8 cellular contexts compared by ENCODE assay signal in genomic region chr15:22979069-22979698, GRCh38. TPM values are rescaled to one million over a fixed set of nuclear protein-coding genes. Genes with fewer than 3 reads are reported as not detected.
DNase-seq lines count a peak whose midpoint lies in the region; ATAC-seq and TF ChIP-seq lines count a peak whose summit lies in the region.

No MANE protein-coding gene starts in this region.

- no peaks in the 10 kb centered on the region for H3K36me3 Mint-ChIP-seq in activated CD8-positive, alpha-beta memory T cell treated with anti-CD3 and anti-CD28 coated beads, Interleukin-2, amount 10 ng/mL, durations not matched to agents 7 days and 5 days
- peaks cover 0 to 4% (median 0%) of the 10 kb centered on the region in 5 donors for H3K36me3 Mint-ChIP-seq in naive thymus-derived CD4-positive, alpha-beta T cell

- H3K4me3 ChIP-seq in HCT116 (replicated peaks in 1 of 2; ENCODE audit: low read depth in 1 of 2, low read length in 2 of 2) (peak overlapping the region; percentile 91 to 95), esophagus squamous epithelium (peak overlapping the region; percentile 73 to 95 (median 88)), upper lobe of right lung (peak overlapping the region; percentile 89)
- peak overlapping the region; percentile 54 for H3K4me3 ChIP-seq in naive thymus-derived CD4-positive, alpha-beta T cell (ENCODE audit: low read length)

- POLR2A ChIA-PET in HCT116 (lab: Charles Lee), result no interaction called here
- POLR2A ChIA-PET in naive thymus-derived CD4-positive, alpha-beta T cell (lab: Charles Lee), result no interaction called here

- TF ChIP-seq CTCF in HCT116 (IDR thresholded peaks at IDR 0.05 in 2 of 3, conservative IDR thresholded peaks at IDR 0.05 in 1 of 3; ENCODE audit: borderline replicate concordance in 1 of 3, insufficient read depth in 1 of 3, low read depth in 2 of 3, low read length in 2 of 3) (no peak), esophagus squamous epithelium (IDR thresholded peaks at IDR 0.05) (no peak), upper lobe of right lung (IDR thresholded peaks at IDR 0.05) (no peak)

- H3K27ac ChIP-seq in HCT116 (ENCODE audit: low read depth, low read length) (peak overlapping the region; percentile 93), esophagus squamous epithelium (peak overlapping the region; percentile 86 to 97 (median 94)), upper lobe of right lung (peak overlapping the region; percentile 84)
- H3K27ac ChIP-seq in naive thymus-derived CD4-positive, alpha-beta T cell (ENCODE audit: low read depth, low read length), result no peak overlapping the region

- WGBS in esophagus squamous epithelium, 2 donors, result 1 to 2% methylated on average over 28 to 47 of the region's 54 CpGs

- H3K79me2 ChIP-seq in HCT116 (ENCODE audit: insufficient read depth, low read length), result peaks cover 57% of the 10 kb centered on the region

- intact Hi-C loops in HCT116 (cut with micrococcal nuclease), result no loop called here
- intact Hi-C loops in esophagus squamous epithelium (cut with DNase I), result no loop called here
- intact Hi-C loops in naive thymus-derived CD4-positive, alpha-beta T cell (cut with micrococcal nuclease), result loop anchor here in 1 of 2 donors (2.0 kb wide), 1 partner anchor 60 kb away; the partner anchor contains the start of gene TUBGCP5
- intact Hi-C loops in upper lobe of right lung (cut with DNase I), result no loop called here

- no peaks in the 10 kb centered on the region for H3K9me3 Mint-ChIP-seq in activated CD8-positive, alpha-beta memory T cell treated with anti-CD3 and anti-CD28 coated beads, Interleukin-2, amount 10 ng/mL, durations not matched to agents 7 days and 5 days (ENCODE audit: low read depth)
- H3K9me3 Mint-ChIP-seq in naive thymus-derived CD4-positive, alpha-beta T cell, result peaks cover 0 to 2% (median 0%) of the 10 kb centered on the region in 11 donors

- H3K27me3 ChIP-seq in HCT116 (ENCODE audit: insufficient read depth, low read length) (no peaks in the 10 kb centered on the region), esophagus squamous epithelium (no peaks in the 10 kb centered on the region), upper lobe of right lung (no peaks in the 10 kb centered on the region)
- H3K27me3 ChIP-seq in naive thymus-derived CD4-positive, alpha-beta T cell (ENCODE audit: control insufficient read depth in 2 of 2, insufficient read depth in 2 of 2, low read length in 2 of 2), result peaks cover 0 to 5% of the 10 kb centered on the region in 2 donors

- peak overlapping the region; percentile 12 for H3K27ac Mint-ChIP-seq in activated CD8-positive, alpha-beta memory T cell treated with anti-CD3 and anti-CD28 coated beads, Interleukin-2, amount 10 ng/mL, durations not matched to agents 7 days and 5 days
- no peak overlapping the region for H3K27ac Mint-ChIP-seq in naive thymus-derived CD4-positive, alpha-beta T cell

- RAD21 ChIA-PET in HCT116 (lab: Charles Lee; ENCODE audit: low non-redundant PET in 1 of 2, low total read pairs in 2 of 2, uncharacterized antibody in 2 of 2, unreplicated experiment in 2 of 2), result interaction anchor here in 1 of 2 experiments (0.7 kb wide), 1 partner anchor 53 kb away, joined by 5 read pairs; no protein-coding TSS in a partner anchor

- TF ChIP-seq POLR2A in HCT116 (IDR thresholded peaks at IDR 0.05; ENCODE audit: borderline replicate concordance, extremely low read depth, insufficient read depth, insufficient read length) (no peak), esophagus squamous epithelium (IDR thresholded peaks at IDR 0.05) (peak in 1 of 4 donors; percentile 23)

- peak; percentile 65 for DNase-seq in DMS 273 (lab: John Stamatoyannopoulos, UW; ENCODE audit: unreplicated experiment)
- no peak for DNase-seq in DMS 273 treated with DMSO at 0.1 percent for 48 hours (lab: John Stamatoyannopoulos, UW)
- no peak for DNase-seq in HCT116 (ENCODE audit: low read depth, low spot score)
- peak; percentile 3 for DNase-seq in NCI-H1105 (lab: John Stamatoyannopoulos, UW)
- DNase-seq in activated CD8-positive, alpha-beta memory T cell treated with anti-CD3 and anti-CD28 coated beads, Interleukin-2, amount 10 ng/mL, durations not matched to agents 7 days and 5 days, result peak; percentile 47
- no peak for DNase-seq in esophagus squamous epithelium (lab: John Stamatoyannopoulos, UW)
- DNase-seq in naive thymus-derived CD4-positive, alpha-beta T cell, result peak in 3 of 9 donors; percentile 8 to 51 (median 16)
- DNase-seq in upper lobe of right lung, result peak; percentile 84

- peaks cover 15 to 23% of the 10 kb centered on the region in 2 experiments for H3K4me1 ChIP-seq in HCT116 (ENCODE audit: control insufficient read depth in 1 of 2, insufficient read depth in 2 of 2, low read length in 2 of 2)
- peaks cover 4 to 45% (median 6%) of the 10 kb centered on the region in 3 donors for H3K4me1 ChIP-seq in esophagus squamous epithelium
- no peaks in the 10 kb centered on the region for H3K4me1 ChIP-seq in naive thymus-derived CD4-positive, alpha-beta T cell (ENCODE audit: control insufficient read depth in 2 of 2, insufficient read depth in 2 of 2, low read length in 2 of 2)
- H3K4me1 ChIP-seq in upper lobe of right lung, result peaks cover 11% of the 10 kb centered on the region

- H3K9me3 ChIP-seq in HCT116 (ENCODE audit: control insufficient read depth in 1 of 2, insufficient read depth in 1 of 2, low read depth in 1 of 2, low read length in 2 of 2), result no peaks in the 10 kb centered on the region
- no peaks in the 10 kb centered on the region for H3K9me3 ChIP-seq in esophagus squamous epithelium
- no peaks in the 10 kb centered on the region for H3K9me3 ChIP-seq in naive thymus-derived CD4-positive, alpha-beta T cell (ENCODE audit: control insufficient read depth in 2 of 3, low read length in 3 of 3)
- H3K9me3 ChIP-seq in upper lobe of right lung, result no peaks in the 10 kb centered on the region

- ATAC-seq in HCT116 (peak; percentile 56), upper lobe of right lung (peak; percentile 66)
- peak; percentile 65 for ATAC-seq in activated CD8-positive, alpha-beta memory T cell treated with anti-CD3 and anti-CD28 coated beads, Interleukin-2, amount 10 ng/mL, durations not matched to agents 7 days and 5 days
- peak; percentile 52 for ATAC-seq in naive thymus-derived CD4-positive, alpha-beta T cell

- H2AFZ ChIP-seq in HCT116 (ENCODE audit: low read depth, low read length, poor library complexity, severe bottlenecking), result no peak overlapping the region

- H3K9me2 ChIP-seq in HCT116 (ENCODE audit: insufficient read depth), result no peaks in the 10 kb centered on the region

- no peaks in the 10 kb centered on the region for H3K36me3 ChIP-seq in HCT116 (ENCODE audit: control insufficient read depth in 1 of 2, insufficient read depth in 2 of 2, low read length in 2 of 2)
- no peaks in the 10 kb centered on the region for H3K36me3 ChIP-seq in esophagus squamous epithelium
- H3K36me3 ChIP-seq in naive thymus-derived CD4-positive, alpha-beta T cell (ENCODE audit: control insufficient read depth in 2 of 3, insufficient read depth in 3 of 3, low read length in 3 of 3), result no peaks in the 10 kb centered on the region
- no peaks in the 10 kb centered on the region for H3K36me3 ChIP-seq in upper lobe of right lung

- H3K27me3 Mint-ChIP-seq in activated CD8-positive, alpha-beta memory T cell treated with anti-CD3 and anti-CD28 coated beads, Interleukin-2, amount 10 ng/mL, durations not matched to agents 7 days and 5 days, result peaks cover 31% of the 10 kb centered on the region
- peaks cover 16 to 28% (median 20%) of the 10 kb centered on the region in 5 donors for H3K27me3 Mint-ChIP-seq in naive thymus-derived CD4-positive, alpha-beta T cell

- TSS peak; percentile 50 for BruUV-seq in HCT116 (replicated peaks; lab: Mats Ljungman, UMichigan)

- H3K4me3 Mint-ChIP-seq in activated CD8-positive, alpha-beta memory T cell treated with anti-CD3 and anti-CD28 coated beads, Interleukin-2, amount 10 ng/mL, durations not matched to agents 7 days and 5 days, result peak overlapping the region; percentile 80
- H3K4me3 Mint-ChIP-seq in naive thymus-derived CD4-positive, alpha-beta T cell, result peak overlapping the region; percentile 81 to 98 (median 89)

- no peak for TF ChIP-seq RAD21 in HCT116 (IDR thresholded peaks at IDR 0.05; ENCODE audit: low read depth)

- H3K9ac ChIP-seq in HCT116 (ENCODE audit: low read length), result peak overlapping the region; percentile 80

- H4K20me1 ChIP-seq in HCT116 (ENCODE audit: insufficient read depth), result peaks cover 11% of the 10 kb centered on the region; the same call in 1 of the 2 replicates

- CTCF ChIA-PET in HCT116 (lab: Charles Lee), result no interaction called here
- CTCF ChIA-PET in activated CD8-positive, alpha-beta memory T cell treated with anti-CD3 and anti-CD28 coated beads, Interleukin-2, amount 10 ng/mL, durations not matched to agents 7 days and 5 days (lab: Charles Lee), result no interaction called here
- CTCF ChIA-PET in naive thymus-derived CD4-positive, alpha-beta T cell (lab: Charles Lee), result no interaction called here

- H3K4me2 ChIP-seq in HCT116 (ENCODE audit: low read length), result peak overlapping the region; percentile 87

- peaks cover 21% of the 10 kb centered on the region for H3K4me1 Mint-ChIP-seq in activated CD8-positive, alpha-beta memory T cell treated with anti-CD3 and anti-CD28 coated beads, Interleukin-2, amount 10 ng/mL, durations not matched to agents 7 days and 5 days
- H3K4me1 Mint-ChIP-seq in naive thymus-derived CD4-positive, alpha-beta T cell, result peaks cover 11 to 20% (median 15%) of the 10 kb centered on the region in 7 donors

TF ChIP-seq in HCT116, 20 proteins besides CTCF, POLR2A, EP300 and RAD21:
- TF ChIP-seq POLR2AphosphoS5 (IDR thresholded peaks at IDR 0.05; ENCODE audit: low read depth, low read length) (no peak), CEBPB (IDR thresholded peaks at IDR 0.05; ENCODE audit: low read depth) (no peak), ATF3 (IDR thresholded peaks at IDR 0.05) (no peak), MAX (IDR thresholded peaks at IDR 0.05) (peak; percentile 62; the same call in 1 of the 2 replicates)

RNA-seq across cellular contexts. Expression of gene CYFIP1, which starts 1.0 kb away (rescaled TPM):
- total RNA-seq in HCT116 (2021; ENCODE audit: unreplicated experiment) (143 TPM), esophagus squamous epithelium (10 to 100 TPM; 88.0 to 92.5 (median 90.1) TPM), upper lobe of right lung (139 TPM)
- 111 and 117 TPM in 2 replicates for polyA plus RNA-seq in HCT116 (2012)
- 10 to 100 TPM; 12.3 to 21.2 TPM for total RNA-seq in activated CD8-positive, alpha-beta memory T cell treated with anti-CD3 and anti-CD28 coated beads, Interleukin-2, amount 10 ng/mL, durations not matched to agents 7 days and 5 days
- 10 to 100 TPM in 4 of 5 experiments, 1 to 10 TPM in 1; 3.8 to 37.8 (median 10.4) TPM for total RNA-seq in naive thymus-derived CD4-positive, alpha-beta T cell
- polyA plus RNA-seq in naive thymus-derived CD4-positive, alpha-beta T cell, result under 1 TPM; 0.40 to 0.95 TPM

Comparison
In these comparisons a context has a peak if more than half of its experiments do, and no peak if none do; other contexts are left out.
1. DNase-seq: peak in DMS 273 (single experiment), NCI-H1105 (single experiment), activated CD8-positive, alpha-beta memory T cell treated with anti-CD3 and anti-CD28 coated beads, Interleukin-2, amount 10 ng/mL, durations not matched to agents 7 days and 5 days (single experiment) and upper lobe of right lung (single experiment); none in DMS 273 treated with DMSO at 0.1 percent for 48 hours (single experiment), HCT116 (single experiment) and esophagus squamous epithelium (single experiment).
2. Peak in every context shown above with its lines, with median percentiles within 50 percentile points of each other: ATAC-seq and H3K4me3 ChIP-seq.